ENCODE assay signal across 13 cellular contexts in genomic region chr15:59002418-59002859, GRCh38. TPM values are rescaled to one million over a fixed set of nuclear protein-coding genes. Genes with fewer than 3 reads are reported as not detected.
DNase-seq lines count a peak whose midpoint lies in the region; ATAC-seq, FAIRE-seq and TF ChIP-seq lines count a peak whose summit lies in the region.
"Had no signal": no experiment of that assay in that cellular context is flagged by ENCODE, and none has a peak within 500 bp of the region (broad histone marks: within the 10 kb centered on the region; RNA-seq: fewer than 3 reads in every experiment).

No MANE protein-coding gene starts in this region.

- H3K9me3 Mint-ChIP-seq in naive thymus-derived CD8-positive, alpha-beta T cell = no peaks in the 10 kb centered on the region

- H3K4me1 Mint-ChIP-seq in T-helper 17 cell = peaks cover 39% of the 10 kb centered on the region
- peaks cover 17 to 74% (median 56%) of the 10 kb centered on the region in 4 donors for H3K4me1 Mint-ChIP-seq in naive thymus-derived CD8-positive, alpha-beta T cell

- H3K36me3 Mint-ChIP-seq in T-helper 17 cell (ENCODE audit: low read depth) = peaks cover 4% of the 10 kb centered on the region
- H3K36me3 Mint-ChIP-seq in naive thymus-derived CD8-positive, alpha-beta T cell = peaks cover 0 to 51% (median 17%) of the 10 kb centered on the region in 3 donors

- H3K27me3 Mint-ChIP-seq in T-helper 17 cell = no peaks in the 10 kb centered on the region
- H3K27me3 Mint-ChIP-seq in naive thymus-derived CD8-positive, alpha-beta T cell = no peaks in the 10 kb centered on the region

- FAIRE-seq in GM12891 (lab: Jason Lieb, UNC) = peak; percentile 43

- POLR2A ChIA-PET in naive thymus-derived CD8-positive, alpha-beta T cell (lab: Charles Lee) = no interaction called here

- ATAC-seq in HG03571 (IDR thresholded peaks at IDR 0.05; ENCODE audit: unreplicated experiment) (peak; percentile 57), T-helper 17 cell (no peak), HG03432 (IDR thresholded peaks at IDR 0.05; ENCODE audit: unreplicated experiment) (no peak)
- ATAC-seq in naive thymus-derived CD8-positive, alpha-beta T cell = no peak
- ATAC-seq: HCT116 had no signal

- H3K9me3 ChIP-seq in T-helper 17 cell (ENCODE audit: control insufficient read depth, low read length, poor library complexity, severe bottlenecking) = no peaks in the 10 kb centered on the region
- H3K9me3 ChIP-seq: MG63 had no signal

- H3K4me3 Mint-ChIP-seq in T-helper 17 cell = peak overlapping the region; percentile 33
- H3K4me3 Mint-ChIP-seq in naive thymus-derived CD8-positive, alpha-beta T cell = peak overlapping the region in 1 of 10 donors; percentile 20

- H3K27ac Mint-ChIP-seq in T-helper 17 cell = no peak overlapping the region
- peak overlapping the region in 7 of 10 donors; percentile 13 to 82 (median 58) for H3K27ac Mint-ChIP-seq in naive thymus-derived CD8-positive, alpha-beta T cell

- no peak for TF ChIP-seq POLR2A in GM12891 (IDR thresholded peaks at IDR 0.05; ENCODE audit: low read depth, low read length)

- DNase-seq in GM12891 (ENCODE audit: insufficient read length, low spot score) = no peak
- DNase-seq in T-helper 17 cell = no peak
- DNase-seq in naive thymus-derived CD8-positive, alpha-beta T cell = no peak
- no peak for DNase-seq in HT-29 (ENCODE audit: low spot score)
- DNase-seq in COR-L47 (lab: John Stamatoyannopoulos, UW) = no peak
- DNase-seq in NCI-H2029 (lab: John Stamatoyannopoulos, UW) = no peak
- DNase-seq: Calu3; hypothalamus; MG63; stimulated activated CD4-positive, alpha-beta T cell treated with anti-CD3 and anti-CD28 coated beads, Interleukin-2, amount 100 ng/mL, for 24 hours had no signal

TF ChIP-seq in GM12891, 5 proteins besides CTCF, POLR2A, EP300 and RAD21:
- no peak for TF ChIP-seq POLR2AphosphoS5 (IDR thresholded peaks at IDR 0.05; ENCODE audit: low read depth, low read length)
- TF ChIP-seq TAF1 (IDR thresholded peaks at IDR 0.05; ENCODE audit: low read depth, low read length) = no peak
- no peak for TF ChIP-seq PAX5 (IDR thresholded peaks at IDR 0.05; ENCODE audit: insufficient read depth, low read length, severe bottlenecking)
- peak; percentile 87 for TF ChIP-seq SPI1 (IDR thresholded peaks at IDR 0.05; ENCODE audit: low read depth, low read length)
- TF ChIP-seq POU2F2 (IDR thresholded peaks at IDR 0.05; ENCODE audit: low read depth, low read length) = no peak

RNA-seq across cellular contexts. Expression of gene RNF111, which starts 15.0 kb away (rescaled TPM):
- polyA plus RNA-seq in GM12891 (2012; ENCODE audit: low read depth, missing spikeins) = 7.7 TPM
- 10 to 100 TPM; 41.3 to 41.8 TPM for total RNA-seq in T-helper 17 cell
- total RNA-seq in naive thymus-derived CD8-positive, alpha-beta T cell = 10 to 100 TPM; 51.4 to 58.2 TPM
- 10 to 100 TPM; 12.1 to 14.3 (median 14.0) TPM for polyA plus RNA-seq in naive thymus-derived CD8-positive, alpha-beta T cell
- 12.7 and 12.9 TPM in 2 replicates for total RNA-seq in HT-29 (2014; rRNA removed; shearing (Covaris generic))
